20 cellular contexts compared by ENCODE assay signal in the genomic region with DNA sequence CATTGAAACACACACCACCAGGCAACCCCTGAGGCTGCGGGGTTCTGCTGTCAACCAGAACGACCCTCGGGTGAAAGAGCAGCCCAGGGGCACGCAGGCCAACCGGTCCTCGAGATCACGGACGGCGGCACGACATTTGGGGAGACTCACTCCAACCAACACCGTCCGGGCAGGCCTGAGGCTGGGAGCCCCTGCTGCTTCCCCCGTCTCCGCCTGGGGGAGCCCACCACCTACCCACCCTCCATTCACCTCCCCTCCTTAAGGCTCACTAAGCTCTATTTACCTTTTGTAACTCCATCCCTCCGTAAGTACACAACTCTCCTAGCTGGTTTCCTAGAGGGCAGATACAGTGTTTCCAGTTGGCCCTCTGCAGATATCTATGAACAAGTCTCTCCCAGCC.
DNase-seq lines count a peak whose midpoint lies in the region; ATAC-seq and TF ChIP-seq lines count a peak whose summit lies in the region.
"Had no signal": no experiment of that assay in that cellular context is flagged by ENCODE, and none has a peak within 500 bp of the region (broad histone marks: within the 10 kb centered on the region; RNA-seq: fewer than 3 reads in every experiment).

No MANE protein-coding gene starts in this region.

- H3K36me3 ChIP-seq in H7 (replicated peaks; ENCODE audit: control insufficient read depth, insufficient read depth, low read length), result no peaks in the 10 kb centered on the region
- H3K36me3 ChIP-seq in WERI-Rb-1, result no peaks in the 10 kb centered on the region
- H3K36me3 ChIP-seq: colonic mucosa, heart left ventricle, neutrophil, tibial nerve had no signal

- peak; percentile 67 for DNase-seq in ELF-1 (ENCODE audit: low read depth, low spot score)
- peak; percentile 57 for DNase-seq in H7
- no peak for DNase-seq in WERI-Rb-1
- DNase-seq in memory B cell (ENCODE audit: low spot score in 2 of 2), result no peak
- DNase-seq in NOMO-1 (lab: John Stamatoyannopoulos, UW; ENCODE audit: unreplicated experiment in 2 of 2), result no peak
- no peak for DNase-seq in activated CD4-positive, alpha-beta T cell treated with anti-CD3 and anti-CD28 coated beads for 36 hours
- DNase-seq: activated CD4-positive, alpha-beta T cell treated with anti-CD3 and anti-CD28 coated beads for 48 hours; activated naive CD8-positive, alpha-beta T cell treated with anti-CD3 and anti-CD28 coated beads, Interleukin-2, amount 10 ng/mL, durations not matched to agents 7 days and 5 days; colonic mucosa; heart left ventricle; KBM-7; NCI-H1694 treated with DMSO at 0.1 percent for 48 hours; NCI-H345; psoas muscle; stimulated activated naive CD8-positive, alpha-beta T cell treated with anti-CD3 and anti-CD28 coated beads, Interleukin-15, Interleukin-2, amounts not matched to agents 100 U/mL and 50 U/mL, for 24 hours; SW 1271 had no signal

- no peak overlapping the region for H3K4me3 Mint-ChIP-seq in memory B cell
- H3K4me3 Mint-ChIP-seq in activated CD4-positive, alpha-beta T cell treated with anti-CD3 and anti-CD28 coated beads for 36 hours, result no peak overlapping the region
- H3K4me3 Mint-ChIP-seq: activated naive CD8-positive, alpha-beta T cell treated with anti-CD3 and anti-CD28 coated beads, Interleukin-2, amount 10 ng/mL, durations not matched to agents 7 days and 5 days had no signal

- peaks cover 1% of the 10 kb centered on the region for H3K9me3 Mint-ChIP-seq in memory B cell
- peaks cover 6% of the 10 kb centered on the region for H3K9me3 Mint-ChIP-seq in activated CD4-positive, alpha-beta T cell treated with anti-CD3 and anti-CD28 coated beads for 36 hours (ENCODE audit: low read depth)

- H3K4me1 Mint-ChIP-seq in memory B cell, result peaks cover 36% of the 10 kb centered on the region
- H3K4me1 Mint-ChIP-seq in activated CD4-positive, alpha-beta T cell treated with anti-CD3 and anti-CD28 coated beads for 36 hours, result peaks cover 8% of the 10 kb centered on the region

- ATAC-seq in memory B cell (ENCODE audit: low read depth) (no peak), HG02642 (IDR thresholded peaks at IDR 0.05; ENCODE audit: poor library complexity, unreplicated experiment) (no peak)
- no peak for ATAC-seq in activated CD4-positive, alpha-beta T cell treated with anti-CD3 and anti-CD28 coated beads for 36 hours
- ATAC-seq: heart left ventricle; psoas muscle; stimulated activated naive CD8-positive, alpha-beta T cell treated with anti-CD3 and anti-CD28 coated beads, Interleukin-15, Interleukin-2, amounts not matched to agents 100 U/mL and 50 U/mL, for 24 hours had no signal

- CTCF ChIA-PET in activated CD4-positive, alpha-beta T cell treated with anti-CD3 and anti-CD28 coated beads for 36 hours (lab: Charles Lee), result no interaction called here

- no peak overlapping the region for H3K27ac ChIP-seq in WERI-Rb-1
- H3K27ac ChIP-seq: colonic mucosa, heart left ventricle, neutrophil, psoas muscle, skin epidermis, tibial nerve had no signal

- H3K9me3 ChIP-seq in WERI-Rb-1 (ENCODE audit: severe bottlenecking), result peaks cover 4% of the 10 kb centered on the region
- H3K9me3 ChIP-seq: colonic mucosa, heart left ventricle, neutrophil, psoas muscle, tibial nerve had no signal

- TF ChIP-seq CTCF in WERI-Rb-1 (IDR thresholded peaks at IDR 0.05; ENCODE audit: low read depth, low read length), result 0 out of 2 replicates have a peak, but pooled peaks have one; percentile 26

- H3K36me3 Mint-ChIP-seq in memory B cell, result peaks cover 2% of the 10 kb centered on the region
- H3K36me3 Mint-ChIP-seq in activated CD4-positive, alpha-beta T cell treated with anti-CD3 and anti-CD28 coated beads for 36 hours (ENCODE audit: low read depth), result no peaks in the 10 kb centered on the region

- intact Hi-C loops in activated CD4-positive, alpha-beta T cell treated with anti-CD3 and anti-CD28 coated beads for 36 hours (cut with DNase I, micrococcal nuclease), result no loop called here

- H3K4me3 ChIP-seq in H7 (ENCODE audit: insufficient read depth, low read depth, low read length), result no peak overlapping the region
- H3K4me3 ChIP-seq in WERI-Rb-1 (ENCODE audit: low read depth, low read length), result no peak overlapping the region
- H3K4me3 ChIP-seq: colonic mucosa, heart left ventricle, psoas muscle, skin epidermis, tibial nerve had no signal

- no peaks in the 10 kb centered on the region for H3K27me3 Mint-ChIP-seq in memory B cell
- H3K27me3 Mint-ChIP-seq in activated CD4-positive, alpha-beta T cell treated with anti-CD3 and anti-CD28 coated beads for 36 hours, result no peaks in the 10 kb centered on the region
- H3K27me3 Mint-ChIP-seq: activated naive CD8-positive, alpha-beta T cell treated with anti-CD3 and anti-CD28 coated beads, Interleukin-2, amount 10 ng/mL, durations not matched to agents 7 days and 5 days had no signal

- POLR2A ChIA-PET in activated CD4-positive, alpha-beta T cell treated with anti-CD3 and anti-CD28 coated beads for 36 hours (lab: Charles Lee), result no interaction called here

- no peaks in the 10 kb centered on the region for H3K27me3 ChIP-seq in H7 (ENCODE audit: control insufficient read depth, insufficient read depth, low read length)
- peaks cover 34% of the 10 kb centered on the region for H3K27me3 ChIP-seq in WERI-Rb-1 (ENCODE audit: insufficient read depth, low read depth, severe bottlenecking)
- H3K27me3 ChIP-seq: colonic mucosa, heart left ventricle, tibial nerve had no signal

- peak overlapping the region; percentile 10 for H3K27ac Mint-ChIP-seq in memory B cell
- H3K27ac Mint-ChIP-seq in activated CD4-positive, alpha-beta T cell treated with anti-CD3 and anti-CD28 coated beads for 36 hours, result no peak overlapping the region
- H3K27ac Mint-ChIP-seq: activated naive CD8-positive, alpha-beta T cell treated with anti-CD3 and anti-CD28 coated beads, Interleukin-2, amount 10 ng/mL, durations not matched to agents 7 days and 5 days had no signal

Comparison
In these comparisons a context has a peak if more than half of its experiments do, and no peak if none do; other contexts are left out.
1. DNase-seq: peak in ELF-1 (single experiment) and H7 (single experiment); none in WERI-Rb-1 (single experiment), memory B cell (0 of 2), NOMO-1 (0 of 2) and activated CD4-positive, alpha-beta T cell treated with anti-CD3 and anti-CD28 coated beads for 36 hours (single experiment).